ENCODE assay signal across 26 cellular contexts in the genomic region with DNA sequence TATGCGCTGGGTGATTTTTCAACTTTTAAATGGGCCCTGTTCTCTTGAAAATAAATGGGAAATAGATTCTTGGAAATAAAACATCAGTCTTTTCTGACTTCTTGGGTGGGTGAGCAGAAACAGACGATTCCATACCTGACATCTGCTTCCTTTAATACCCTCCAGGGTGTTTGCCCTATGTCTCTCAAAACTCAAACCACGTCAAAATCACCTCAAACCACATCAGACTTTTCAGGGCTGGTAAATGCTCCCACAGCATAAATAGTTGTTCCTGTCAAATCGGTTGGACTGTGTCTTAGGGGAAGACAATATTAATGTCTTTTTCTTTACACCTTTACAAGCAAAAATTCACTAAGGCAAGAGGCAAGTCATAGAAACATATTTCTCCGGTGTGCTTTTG.
"Had no signal": no experiment of that assay in that cellular context is flagged by ENCODE, and none has a peak within 500 bp of the region (broad histone marks: within the 10 kb centered on the region; RNA-seq: fewer than 3 reads in every experiment).

No MANE protein-coding gene starts in this region.

- H3K4me1 ChIP-seq: parathyroid adenoma, right atrium auricular region, upper lobe of left lung, vagina had no signal

- H2AFZ ChIP-seq: hepatocyte, parathyroid adenoma had no signal

- H3K4me3 Mint-ChIP-seq: mesothelial cell of epicardium; naive B cell; natural killer cell; nephron progenitor cell; neural progenitor cell; stimulated activated effector memory CD8-positive, alpha-beta T cell treated with anti-CD3 and anti-CD28 coated beads, Interleukin-12 subunit alpha, Interleukin-12 subunit beta, amount 100 ng/mL, for 72 hours; stimulated activated naive CD8-positive, alpha-beta T cell treated with anti-CD3 and anti-CD28 coated beads, Interleukin-15, Interleukin-2, amounts not matched to agents 100 ng/mL and 50 ng/mL, for 24 hours had no signal

- H3K27ac Mint-ChIP-seq: mesothelial cell of epicardium; naive B cell; natural killer cell; nephron progenitor cell; neural progenitor cell; stimulated activated effector memory CD8-positive, alpha-beta T cell treated with anti-CD3 and anti-CD28 coated beads, Interleukin-12 subunit alpha, Interleukin-12 subunit beta, amount 100 ng/mL, for 72 hours; stimulated activated naive CD8-positive, alpha-beta T cell treated with anti-CD3 and anti-CD28 coated beads, Interleukin-15, Interleukin-2, amounts not matched to agents 100 ng/mL and 50 ng/mL, for 24 hours had no signal

- H3K9ac ChIP-seq: neural progenitor cell, parathyroid adenoma had no signal

- ATAC-seq: natural killer cell; right lobe of liver; stimulated activated effector memory CD8-positive, alpha-beta T cell treated with anti-CD3 and anti-CD28 coated beads, Interleukin-12 subunit alpha, Interleukin-12 subunit beta, amount 100 ng/mL, for 72 hours had no signal

- H3K9me3 ChIP-seq: left ventricle myocardium inferior, neutrophil, right atrium auricular region, right lobe of liver, spleen, suprapubic skin, thoracic aorta, tibial nerve, upper lobe of left lung, vagina had no signal

- H3K36me3 Mint-ChIP-seq: mesothelial cell of epicardium; naive B cell; natural killer cell; neural progenitor cell; stimulated activated effector memory CD8-positive, alpha-beta T cell treated with anti-CD3 and anti-CD28 coated beads, Interleukin-12 subunit alpha, Interleukin-12 subunit beta, amount 100 ng/mL, for 72 hours had no signal

- DNase-seq: islet precursor cell; left ventricle myocardium inferior; mesendoderm; naive B cell; natural killer cell; nephron progenitor cell; occipital lobe; right lobe of liver; small intestine; spleen; stimulated activated CD4-positive, alpha-beta T cell treated with anti-CD3 and anti-CD28 coated beads, Interleukin-4, amount 100 ng/mL, for 24 hours; stimulated activated naive CD4-positive, alpha-beta T cell; upper lobe of left lung had no signal

- H3K27ac ChIP-seq: hepatocyte, left ventricle myocardium inferior, neural progenitor cell, neutrophil, parathyroid adenoma, right atrium auricular region, right lobe of liver, spleen, suprapubic skin, thoracic aorta, tibial nerve, upper lobe of left lung, vagina had no signal

- H3K4me3 ChIP-seq: hepatocyte, left ventricle myocardium inferior, lung, neural progenitor cell, right atrium auricular region, right lobe of liver, spleen, suprapubic skin, thoracic aorta, tibial nerve, upper lobe of left lung, vagina had no signal

- H3K4me1 Mint-ChIP-seq: natural killer cell; nephron progenitor cell; stimulated activated effector memory CD8-positive, alpha-beta T cell treated with anti-CD3 and anti-CD28 coated beads, Interleukin-12 subunit alpha, Interleukin-12 subunit beta, amount 100 ng/mL, for 72 hours had no signal

- H3K27me3 ChIP-seq: hepatocyte, neural progenitor cell, right atrium auricular region, right lobe of liver, tibial nerve, upper lobe of left lung, vagina had no signal

- H3K36me3 ChIP-seq: left ventricle myocardium inferior, neural progenitor cell, neutrophil, right atrium auricular region, right lobe of liver, spleen, suprapubic skin, thoracic aorta, tibial nerve, upper lobe of left lung, vagina had no signal

- H3K4me2 ChIP-seq: hepatocyte, neural progenitor cell had no signal

- H3K9me3 Mint-ChIP-seq: mesothelial cell of epicardium; nephron progenitor cell; neural progenitor cell; stimulated activated effector memory CD8-positive, alpha-beta T cell treated with anti-CD3 and anti-CD28 coated beads, Interleukin-12 subunit alpha, Interleukin-12 subunit beta, amount 100 ng/mL, for 72 hours; stimulated activated naive CD8-positive, alpha-beta T cell treated with anti-CD3 and anti-CD28 coated beads, Interleukin-15, Interleukin-2, amounts not matched to agents 100 ng/mL and 50 ng/mL, for 24 hours had no signal

- H3K79me2 ChIP-seq: hepatocyte, parathyroid adenoma had no signal
